ENCODE assay signal across 1 cellular context in genomic region chr18:45627204-45627526, GRCh38.
TF ChIP-seq lines count a peak whose summit lies in the region.

No MANE protein-coding gene starts in this region.

TF ChIP-seq in WTC11, 78 proteins besides CTCF, POLR2A, EP300 and RAD21 (continued from another document):
- TF ChIP-seq ZNF532 (CRISPR knock-in tag; IDR thresholded peaks at IDR 0.05; ENCODE audit: borderline replicate concordance) (no peak), JUN (CRISPR knock-in tag; IDR thresholded peaks at IDR 0.05) (no peak), USF1 (CRISPR knock-in tag; IDR thresholded peaks at IDR 0.05) (no peak), RELA (CRISPR knock-in tag; IDR thresholded peaks at IDR 0.05; ENCODE audit: borderline replicate concordance) (no peak), ATF2 (CRISPR knock-in tag; IDR thresholded peaks at IDR 0.05; ENCODE audit: borderline replicate concordance, low read depth) (no peak), ATF1 (CRISPR knock-in tag; IDR thresholded peaks at IDR 0.05) (no peak), EMX1 (CRISPR knock-in tag; IDR thresholded peaks at IDR 0.05) (no peak), ERG (CRISPR knock-in tag; IDR thresholded peaks at IDR 0.05) (no peak), GRHL2 (CRISPR knock-in tag; IDR thresholded peaks at IDR 0.05; ENCODE audit: insufficient replicate concordance, severe bottlenecking) (no peak), ZNF396 (CRISPR knock-in tag; IDR thresholded peaks at IDR 0.05; ENCODE audit: borderline replicate concordance) (no peak), PREB (CRISPR knock-in tag; IDR thresholded peaks at IDR 0.05; ENCODE audit: borderline replicate concordance) (no peak), E2F4 (CRISPR knock-in tag; IDR thresholded peaks at IDR 0.05; ENCODE audit: borderline replicate concordance, low read depth) (no peak), CBFB (CRISPR knock-in tag; IDR thresholded peaks at IDR 0.05; ENCODE audit: low read depth) (no peak)
